Comparison of ENCODE assay signal across 1 cellular context in the genomic region with DNA sequence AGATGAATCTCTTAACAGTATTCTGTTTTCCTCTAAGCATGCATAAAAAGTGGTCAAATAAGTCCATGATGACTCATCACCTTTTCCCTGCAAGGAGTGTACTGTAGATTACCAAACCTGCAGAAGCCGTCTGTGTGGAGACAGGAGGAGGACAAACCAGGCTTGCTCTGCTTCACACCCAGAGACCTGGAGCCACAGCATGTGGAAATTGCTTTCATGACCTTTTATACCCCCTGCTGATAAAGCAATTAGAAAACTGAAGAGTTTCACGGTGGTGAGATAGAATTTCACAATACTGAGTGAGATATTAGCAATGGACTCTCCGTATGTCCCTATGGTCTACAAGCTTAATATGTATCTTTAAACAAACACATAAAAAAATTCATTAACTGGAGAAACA.
TF ChIP-seq lines count a peak whose summit lies in the region.

No MANE protein-coding gene starts in this region.

TF ChIP-seq in endothelial cell of umbilical vein, 7 proteins besides CTCF, POLR2A, EP300 and RAD21:
- TF ChIP-seq EZH2 (IDR thresholded peaks at IDR 0.05; ENCODE audit: borderline replicate concordance, low read depth, low read length, severe bottlenecking) (no peak), GATA2 (IDR thresholded peaks at IDR 0.05; ENCODE audit: insufficient read depth, insufficient read length, low read depth, low read length) (no peak), FOS (IDR thresholded peaks at IDR 0.05; ENCODE audit: borderline replicate concordance, insufficient read depth, low read length) (peak; percentile 72), MYC (IDR thresholded peaks at IDR 0.05; ENCODE audit: low read depth, low read length) (no peak), JUN (IDR thresholded peaks at IDR 0.05; ENCODE audit: borderline replicate concordance, insufficient read depth, insufficient read length, low read depth) (peak; percentile 70)
- TF ChIP-seq, protein P1, sequence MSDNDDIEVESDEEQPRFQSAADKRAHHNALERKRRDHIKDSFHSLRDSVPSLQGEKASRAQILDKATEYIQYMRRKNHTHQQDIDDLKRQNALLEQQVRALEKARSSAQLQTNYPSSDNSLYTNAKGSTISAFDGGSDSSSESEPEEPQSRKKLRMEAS (IDR thresholded peaks at IDR 0.05; ENCODE audit: insufficient read depth, insufficient read length): no peak
